25 cellular contexts compared by ENCODE assay signal in genomic region chr2:74413001-74413698, GRCh38. TPM values are rescaled to one million over a fixed set of nuclear protein-coding genes. Genes with fewer than 3 reads are reported as not detected.
DNase-seq lines count a peak whose midpoint lies in the region; ATAC-seq, FAIRE-seq and TF ChIP-seq lines count a peak whose summit lies in the region.
"Had no signal": no experiment of that assay in that cellular context is flagged by ENCODE, and none has a peak within 500 bp of the region (broad histone marks: within the 10 kb centered on the region; RNA-seq: fewer than 3 reads in every experiment).

No MANE protein-coding gene starts in this region.

- H3K27me3 Mint-ChIP-seq in activated naive CD4-positive, alpha-beta T cell treated with anti-CD3 and anti-CD28 coated beads, Interleukin-2, amount 50 U/mL, for 24 hours: no peaks in the 10 kb centered on the region
- no peaks in the 10 kb centered on the region for H3K27me3 Mint-ChIP-seq in activated naive CD4-positive, alpha-beta T cell treated with anti-CD3 and anti-CD28 coated beads for 36 hours (ENCODE audit: low read depth)

- FAIRE-seq in GM12878 (lab: Jason Lieb, UNC): no peak
- FAIRE-seq: A204.1 had no signal

- H3K36me3 ChIP-seq in GM12878 (ENCODE audit: control insufficient read depth in 2 of 2, insufficient read depth in 2 of 2, low read length in 1 of 2): no peaks in the 10 kb centered on the region
- H3K36me3 ChIP-seq in liver (ENCODE audit: control insufficient read depth in 4 of 4, insufficient read depth in 3 of 4, low read depth in 1 of 4, low read length in 3 of 4): no peaks in the 10 kb centered on the region
- H3K36me3 ChIP-seq in sigmoid colon: no peaks in the 10 kb centered on the region
- H3K36me3 ChIP-seq: adrenal gland, cardiac muscle cell, heart left ventricle, MG63, transverse colon had no signal

- H3K27ac ChIP-seq in GM12878 (ENCODE audit: control insufficient read depth, insufficient read depth) (no peak overlapping the region), liver (ENCODE audit: low read depth in 1 of 2, low read length in 2 of 2) (no peak overlapping the region), sigmoid colon (no peak overlapping the region)
- H3K27ac ChIP-seq: adrenal gland, C4-2B, cardiac muscle cell, heart left ventricle, transverse colon had no signal

- no peak overlapping the region for H3K4me3 ChIP-seq in GM12878
- no peak overlapping the region for H3K4me3 ChIP-seq in liver (ENCODE audit: low read depth in 1 of 3, low read length in 3 of 3)
- no peak overlapping the region for H3K4me3 ChIP-seq in sigmoid colon
- H3K4me3 ChIP-seq: adrenal gland, cardiac muscle cell, MG63, transverse colon had no signal

- H3K9ac ChIP-seq in GM12878 (ENCODE audit: control insufficient read depth, insufficient read depth, low read length): no peak overlapping the region
- no peak overlapping the region for H3K9ac ChIP-seq in liver (ENCODE audit: low read depth in 1 of 2, low read length in 2 of 2)

- WGBS in GM12878 (ENCODE audit: insufficient coverage, insufficient replicate concordance, low lambda C conversion rate, missing lambda C conversion rate): 94% methylated on average over 8 of the region's 8 CpGs
- 45% methylated on average over 8 of the region's 8 CpGs for WGBS in liver
- 36 to 65% methylated on average over 8 of the region's 8 CpGs for WGBS in sigmoid colon, 2 donors

- TF ChIP-seq CTCF in GM12878 (IDR thresholded peaks at IDR 0.05 in 2 of 3, conservative IDR thresholded peaks at IDR 0.05 in 1 of 3; ENCODE audit: control insufficient read depth in 2 of 3, extremely low read depth in 1 of 3, insufficient read depth in 1 of 3, low read depth in 3 of 3, low read length in 3 of 3): no peak
- no peak for TF ChIP-seq CTCF in liver (IDR thresholded peaks at IDR 0.05; ENCODE audit: low read depth, low read length, missing input control)
- TF ChIP-seq CTCF in sigmoid colon (IDR thresholded peaks at IDR 0.05): no peak

- SMC1A ChIA-PET in GM12878 (lab: Charles Lee; ENCODE audit: uncharacterized antibody, unreplicated experiment): interaction anchor here (0.7 kb wide), 1 partner anchor 160 kb away, joined by 3 read pairs; no protein-coding TSS in a partner anchor

- H3K27ac Mint-ChIP-seq in activated naive CD4-positive, alpha-beta T cell treated with anti-CD3 and anti-CD28 coated beads, Interleukin-2, amount 50 U/mL, for 24 hours: no peak overlapping the region
- H3K27ac Mint-ChIP-seq in activated naive CD4-positive, alpha-beta T cell treated with anti-CD3 and anti-CD28 coated beads for 36 hours: no peak overlapping the region
- peak overlapping the region; percentile 11 for H3K27ac Mint-ChIP-seq in stimulated activated effector memory CD8-positive, alpha-beta T cell treated with anti-CD3 and anti-CD28 coated beads, Interleukin-12 subunit alpha, Interleukin-12 subunit beta, amount 100 ng/mL, for 72 hours
- H3K27ac Mint-ChIP-seq: activated CD8-positive, alpha-beta T cell treated with anti-CD3 and anti-CD28 coated beads, Interleukin-2, amount 10 ng/mL, durations not matched to agents 7 days and 5 days; T-helper 17 cell had no signal

- POLR2A ChIA-PET in GM12878 (lab: Charles Lee): interaction anchor here (0.6 kb wide), 1 partner anchor 118 kb away, joined by 3 read pairs; no protein-coding TSS in a partner anchor

- peak overlapping the region; percentile 42; the same call in 1 of the 2 replicates for H2AFZ ChIP-seq in GM12878 (ENCODE audit: control insufficient read depth, low read depth, low read length)

- peak overlapping the region; percentile 57 for H3K4me3 Mint-ChIP-seq in activated naive CD4-positive, alpha-beta T cell treated with anti-CD3 and anti-CD28 coated beads, Interleukin-2, amount 50 U/mL, for 24 hours
- H3K4me3 Mint-ChIP-seq in activated naive CD4-positive, alpha-beta T cell treated with anti-CD3 and anti-CD28 coated beads for 36 hours: no peak overlapping the region
- no peak overlapping the region for H3K4me3 Mint-ChIP-seq in stimulated activated effector memory CD8-positive, alpha-beta T cell treated with anti-CD3 and anti-CD28 coated beads, Interleukin-12 subunit alpha, Interleukin-12 subunit beta, amount 100 ng/mL, for 72 hours
- H3K4me3 Mint-ChIP-seq: activated CD8-positive, alpha-beta T cell treated with anti-CD3 and anti-CD28 coated beads, Interleukin-2, amount 10 ng/mL, durations not matched to agents 7 days and 5 days; T-helper 17 cell had no signal

- H3K27me3 ChIP-seq in GM12878 (replicated peaks in 1 of 2; ENCODE audit: control insufficient read depth in 2 of 2, insufficient read depth in 2 of 2, low read length in 1 of 2) (no peaks in the 10 kb centered on the region), liver (ENCODE audit: control insufficient read depth in 4 of 4, insufficient read depth in 4 of 4, low read length in 3 of 4) (peaks cover 0 to 7% (median 0%) of the 10 kb centered on the region in 4 donors), sigmoid colon (no peaks in the 10 kb centered on the region)
- H3K27me3 ChIP-seq: cardiac muscle cell, heart left ventricle, MG63, transverse colon had no signal

- H3K4me1 ChIP-seq in GM12878 (ENCODE audit: control insufficient read depth, insufficient read depth, low read length) (peaks cover 32% of the 10 kb centered on the region), liver (ENCODE audit: control insufficient read depth in 4 of 4, insufficient read depth in 4 of 4, low read length in 3 of 4) (peaks cover 0 to 13% (median 11%) of the 10 kb centered on the region in 4 donors), sigmoid colon (peaks cover 0 to 20% (median 19%) of the 10 kb centered on the region in 4 donors)

- TF ChIP-seq POLR2A in GM12878 (IDR thresholded peaks at IDR 0.05; ENCODE audit: low read depth, low read length) (no peak), sigmoid colon (IDR thresholded peaks at IDR 0.05) (no peak)

- CTCF ChIA-PET in activated naive CD4-positive, alpha-beta T cell treated with anti-CD3 and anti-CD28 coated beads for 36 hours (lab: Charles Lee): interaction anchor here (1.3 to 2.7 kb wide), 2 partner anchors 9 to 22 kb away, joined by 3 to 12 read pairs; no protein-coding TSS in a partner anchor
- CTCF ChIA-PET in GM12878 (lab: Yijun Ruan, JAX): interaction anchor here (0.9 to 1.6 kb wide), 6 partner anchors 21 to 175 kb away, joined by 3 to 4 read pairs (median 3); no protein-coding TSS in a partner anchor

- H4K20me1 ChIP-seq in GM12878 (ENCODE audit: control insufficient read depth, insufficient read depth): no peaks in the 10 kb centered on the region

- H3K4me2 ChIP-seq in GM12878 (ENCODE audit: control insufficient read depth, insufficient read depth): no peak overlapping the region

- no peak for DNase-seq in activated naive CD4-positive, alpha-beta T cell treated with anti-CD3 and anti-CD28 coated beads for 36 hours
- no peak for DNase-seq in GM12878 (ENCODE audit: low read depth, low spot score)
- DNase-seq in stimulated activated effector memory CD8-positive, alpha-beta T cell treated with anti-CD3 and anti-CD28 coated beads, Interleukin-12 subunit alpha, Interleukin-12 subunit beta, amount 100 ng/mL, for 72 hours (ENCODE audit: low spot score in 2 of 2): no peak
- DNase-seq in sigmoid colon: no peak
- DNase-seq: activated CD4-positive, CD25-positive, alpha-beta regulatory T cell; activated CD8-positive, alpha-beta T cell treated with anti-CD3 and anti-CD28 coated beads, Interleukin-2, amount 10 ng/mL, durations not matched to agents 7 days and 5 days; adrenal gland; DMS53; heart left ventricle; mesendoderm; MG63; NCI-H1930; NCI-H446; retina; stimulated activated CD4-positive, alpha-beta T cell treated with anti-CD3 and anti-CD28 coated beads, Interleukin-15, amount 100 ng/mL, for 24 hours; stimulated activated naive CD4-positive, alpha-beta T cell; T-helper 17 cell; transverse colon had no signal

- no peak for ATAC-seq in GM12878
- no peak for ATAC-seq in stimulated activated effector memory CD8-positive, alpha-beta T cell treated with anti-CD3 and anti-CD28 coated beads, Interleukin-12 subunit alpha, Interleukin-12 subunit beta, amount 100 ng/mL, for 72 hours
- no peak for ATAC-seq in HG03378 (IDR thresholded peaks at IDR 0.05; ENCODE audit: unreplicated experiment)
- ATAC-seq in HG03521 (IDR thresholded peaks at IDR 0.05; ENCODE audit: unreplicated experiment): no peak
- ATAC-seq: activated CD8-positive, alpha-beta T cell treated with anti-CD3 and anti-CD28 coated beads, Interleukin-2, amount 10 ng/mL, durations not matched to agents 7 days and 5 days; heart left ventricle; T-helper 17 cell had no signal

- no peaks in the 10 kb centered on the region for H3K9me3 ChIP-seq in GM12878 (replicated peaks; ENCODE audit: control insufficient read depth, insufficient read depth, low read length)
- H3K9me3 ChIP-seq in liver (ENCODE audit: control insufficient read depth in 4 of 4, low read length in 3 of 4): no peaks in the 10 kb centered on the region
- no peaks in the 10 kb centered on the region for H3K9me3 ChIP-seq in sigmoid colon
- H3K9me3 ChIP-seq: adrenal gland, heart left ventricle, MG63, transverse colon had no signal

- TF ChIP-seq RAD21 in GM12878 (IDR thresholded peaks at IDR 0.05; ENCODE audit: insufficient read depth, low read depth, low read length) (no peak), liver (IDR thresholded peaks at IDR 0.05) (peak in 1 of 2 donors; percentile 36)

- no TSS peak for BruUV-seq in GM12878 (replicated peaks; lab: Mats Ljungman, UMichigan)

- H3K79me2 ChIP-seq in GM12878 (ENCODE audit: control insufficient read depth, insufficient read depth, low read length): no peaks in the 10 kb centered on the region

- no peaks in the 10 kb centered on the region for H3K9me3 Mint-ChIP-seq in activated naive CD4-positive, alpha-beta T cell treated with anti-CD3 and anti-CD28 coated beads, Interleukin-2, amount 50 U/mL, for 24 hours
- H3K9me3 Mint-ChIP-seq in activated naive CD4-positive, alpha-beta T cell treated with anti-CD3 and anti-CD28 coated beads for 36 hours: no peaks in the 10 kb centered on the region
- no peaks in the 10 kb centered on the region for H3K9me3 Mint-ChIP-seq in stimulated activated effector memory CD8-positive, alpha-beta T cell treated with anti-CD3 and anti-CD28 coated beads, Interleukin-12 subunit alpha, Interleukin-12 subunit beta, amount 100 ng/mL, for 72 hours

- RAD21 ChIA-PET in GM12878 (lab: Charles Lee; ENCODE audit: unreplicated experiment): no interaction called here

- peaks cover 22% of the 10 kb centered on the region for H3K4me1 Mint-ChIP-seq in activated naive CD4-positive, alpha-beta T cell treated with anti-CD3 and anti-CD28 coated beads, Interleukin-2, amount 50 U/mL, for 24 hours
- peaks cover 10% of the 10 kb centered on the region for H3K4me1 Mint-ChIP-seq in activated naive CD4-positive, alpha-beta T cell treated with anti-CD3 and anti-CD28 coated beads for 36 hours (ENCODE audit: low read depth)
- no peaks in the 10 kb centered on the region for H3K4me1 Mint-ChIP-seq in stimulated activated effector memory CD8-positive, alpha-beta T cell treated with anti-CD3 and anti-CD28 coated beads, Interleukin-12 subunit alpha, Interleukin-12 subunit beta, amount 100 ng/mL, for 72 hours

- in situ Hi-C loops in GM12878 (cut with MboI): no loop called here

- H3K36me3 Mint-ChIP-seq in activated naive CD4-positive, alpha-beta T cell treated with anti-CD3 and anti-CD28 coated beads, Interleukin-2, amount 50 U/mL, for 24 hours: no peaks in the 10 kb centered on the region
- no peaks in the 10 kb centered on the region for H3K36me3 Mint-ChIP-seq in activated naive CD4-positive, alpha-beta T cell treated with anti-CD3 and anti-CD28 coated beads for 36 hours (ENCODE audit: low read depth)
- no peaks in the 10 kb centered on the region for H3K36me3 Mint-ChIP-seq in stimulated activated effector memory CD8-positive, alpha-beta T cell treated with anti-CD3 and anti-CD28 coated beads, Interleukin-12 subunit alpha, Interleukin-12 subunit beta, amount 100 ng/mL, for 72 hours

- TF ChIP-seq EP300 in GM12878 (IDR thresholded peaks at IDR 0.05; ENCODE audit: borderline replicate concordance in 1 of 2, control insufficient read depth in 1 of 2, low read depth in 2 of 2, low read length in 2 of 2): no peak
- no peak for TF ChIP-seq EP300 in sigmoid colon (IDR thresholded peaks at IDR 0.05)

- intact Hi-C loops in activated naive CD4-positive, alpha-beta T cell treated with anti-CD3 and anti-CD28 coated beads for 36 hours (cut with micrococcal nuclease): no loop called here
- intact Hi-C loops in GM12878 (cut with micrococcal nuclease; ENCODE audit: unreplicated experiment) (no loop called here), sigmoid colon (cut with DNase I) (no loop called here)

RNA-seq across cellular contexts. Expression of gene C2orf81, which starts 8.3 kb away (rescaled TPM):
- total RNA-seq in activated naive CD4-positive, alpha-beta T cell treated with anti-CD3 and anti-CD28 coated beads for 36 hours: 1 to 10 TPM; 2.6 to 3.4 TPM
- 3.2 and 4.9 TPM in 2 replicates for total RNA-seq in GM12878 (2013; cell fraction: nucleolus; rRNA removed)
- total RNA-seq in GM12878 (2014; rRNA removed) (3.7 and 4.4 TPM in 2 replicates), GM12878 (2014; rRNA removed; fragmentation: Illumina TruSeq; extraction: Trizol) (1.3 and 2.0 TPM in 2 replicates), GM12878 (2021) (9.5 and 9.8 TPM in 2 replicates), liver (under 1 TPM; 0.08 to 0.23 TPM), sigmoid colon (1 to 10 TPM in 3 of 4 donors, not detected in 1; 1.4 to 2.2 (median 2.0) TPM)
- polyA plus RNA-seq in GM12878 (2011; ENCODE audit: low read depth): 1.8 TPM
- polyA plus RNA-seq in GM12878 (2011; rRNA removed) (0.81 and 1.1 TPM in 2 replicates), GM12878 (2014; fragmentation: Illumina TruSeq; extraction: Trizol) (0.57 and 1.7 TPM in 2 replicates), GM12878 (2014; fragmentation: Nextera tagmentation; extraction: Ambion mirVana) (under 1 TPM; 0.10 to 0.27 TPM), GM12878 (2014; rRNA removed) (4.8 and 6.3 TPM in 2 replicates), GM12878 (2016; fragmentation: Nextera tagmentation; extraction: Ambion mirVana) (1 to 10 TPM; 3.3 to 3.5 TPM), liver (under 1 TPM; 0.35 to 0.44 TPM), sigmoid colon (1 to 10 TPM in 2 of 3 donors, under 1 TPM in 1; 0.46 to 2.0 (median 1.8) TPM)
- polyA plus RNA-seq in GM12878 (2011; cell fraction: cytosol; rRNA removed): 2.4 and 2.5 TPM in 2 replicates
- 2.6 and 3.7 TPM in 2 replicates for polyA plus RNA-seq in GM12878 (2011; cell fraction: nucleus; rRNA removed)
- polyA plus RNA-seq in GM12878 (2012): 4.2 and 5.5 TPM in 2 replicates
- 0.66 and 2.6 TPM in 2 replicates for polyA minus RNA-seq in GM12878 (2011; rRNA and poly(A)+ RNA removed)
- 1.0 and 1.6 TPM in 2 replicates for polyA minus RNA-seq in GM12878 (2011; cell fraction: cytosol; rRNA and poly(A)+ RNA removed)
- 0.73 and 1.7 TPM in 2 replicates for polyA minus RNA-seq in GM12878 (2011; cell fraction: nucleus; rRNA and poly(A)+ RNA removed)

RNA-seq across cellular contexts. Expression of gene WDR54, which starts 8.4 kb away (rescaled TPM):
- 10 to 100 TPM; 67.2 to 70.8 TPM for total RNA-seq in activated naive CD4-positive, alpha-beta T cell treated with anti-CD3 and anti-CD28 coated beads for 36 hours
- 58.9 and 61.5 TPM in 2 replicates for total RNA-seq in GM12878 (2013; cell fraction: nucleolus; rRNA removed)
- total RNA-seq in GM12878 (2014; rRNA removed): 71.8 and 77.1 TPM in 2 replicates
- total RNA-seq in GM12878 (2014; rRNA removed; fragmentation: Illumina TruSeq; extraction: Trizol): 38.2 and 39.0 TPM in 2 replicates
- total RNA-seq in GM12878 (2021): 64.8 and 66.0 TPM in 2 replicates
- polyA plus RNA-seq in GM12878 (2011; ENCODE audit: low read depth): 64.2 TPM
- polyA plus RNA-seq in GM12878 (2011; rRNA removed): 72.2 and 116 TPM in 2 replicates
- polyA plus RNA-seq in GM12878 (2011; cell fraction: cytosol; rRNA removed): 215 and 228 TPM in 2 replicates
- 204 and 286 TPM in 2 replicates for polyA plus RNA-seq in GM12878 (2011; cell fraction: nucleus; rRNA removed)
- polyA plus RNA-seq in GM12878 (2012): 92.9 and 130 TPM in 2 replicates
- polyA plus RNA-seq in GM12878 (2014; fragmentation: Illumina TruSeq; extraction: Trizol): 22.3 and 43.0 TPM in 2 replicates
- polyA plus RNA-seq in GM12878 (2014; fragmentation: Nextera tagmentation; extraction: Ambion mirVana): 10 to 100 TPM; 88.7 to 89.5 TPM
- 80.8 and 90.9 TPM in 2 replicates for polyA plus RNA-seq in GM12878 (2014; rRNA removed)
- polyA plus RNA-seq in GM12878 (2016; fragmentation: Nextera tagmentation; extraction: Ambion mirVana): 100 to 1,000 TPM; 104 to 116 TPM
- polyA minus RNA-seq in GM12878 (2011; rRNA and poly(A)+ RNA removed): 151 and 248 TPM in 2 replicates
- polyA minus RNA-seq in GM12878 (2011; cell fraction: cytosol; rRNA and poly(A)+ RNA removed): 50.4 and 56.4 TPM in 2 replicates
- polyA minus RNA-seq in GM12878 (2011; cell fraction: nucleus; rRNA and poly(A)+ RNA removed): 41.8 and 61.0 TPM in 2 replicates
- total RNA-seq in liver: 1 to 10 TPM; 1.7 to 4.2 TPM
- 1 to 10 TPM; 3.0 to 3.2 TPM for polyA plus RNA-seq in liver
- total RNA-seq in sigmoid colon: 10 to 100 TPM in 2 of 4 donors, 1 to 10 TPM in 2; 7.5 to 13.3 (median 9.8) TPM
- 10 to 100 TPM in 1 of 3 donors, 1 to 10 TPM in 2; 3.0 to 13.6 (median 3.2) TPM for polyA plus RNA-seq in sigmoid colon

RNA-seq across cellular contexts. Expression of gene RTKN, which starts 28.6 kb away (rescaled TPM):
- total RNA-seq in activated naive CD4-positive, alpha-beta T cell treated with anti-CD3 and anti-CD28 coated beads for 36 hours: 1 to 10 TPM in 1 of 2 experiments, under 1 TPM in 1; 0.95 to 1.6 TPM
- total RNA-seq in GM12878 (2013; cell fraction: nucleolus; rRNA removed): 22.6 and 24.7 TPM in 2 replicates
- total RNA-seq in GM12878 (2014; rRNA removed) (8.7 and 9.4 TPM in 2 replicates), GM12878 (2014; rRNA removed; fragmentation: Illumina TruSeq; extraction: Trizol) (4.0 and 5.4 TPM in 2 replicates), GM12878 (2021) (11.9 and 12.3 TPM in 2 replicates), liver (10 to 100 TPM; 27.8 to 98.0 TPM), sigmoid colon (10 to 100 TPM; 13.5 to 20.0 (median 17.0) TPM)
- 3.7 TPM for polyA plus RNA-seq in GM12878 (2011; ENCODE audit: low read depth)
- polyA plus RNA-seq in GM12878 (2011; rRNA removed) (1.8 and 3.2 TPM in 2 replicates), GM12878 (2014; fragmentation: Illumina TruSeq; extraction: Trizol) (2.8 and 6.0 TPM in 2 replicates), GM12878 (2014; fragmentation: Nextera tagmentation; extraction: Ambion mirVana) (under 1 TPM; 0.50 to 0.91 TPM), GM12878 (2014; rRNA removed) (12.3 and 16.1 TPM in 2 replicates), GM12878 (2016; fragmentation: Nextera tagmentation; extraction: Ambion mirVana) (1 to 10 TPM; 4.8 to 5.3 TPM), liver (10 to 100 TPM; 54.4 to 91.7 TPM), sigmoid colon (10 to 100 TPM; 15.0 to 44.6 (median 16.2) TPM)
- polyA plus RNA-seq in GM12878 (2011; cell fraction: cytosol; rRNA removed): 2.9 and 4.0 TPM in 2 replicates
- polyA plus RNA-seq in GM12878 (2011; cell fraction: nucleus; rRNA removed): 14.3 and 20.0 TPM in 2 replicates
- 6.4 and 7.4 TPM in 2 replicates for polyA plus RNA-seq in GM12878 (2012)
- polyA minus RNA-seq in GM12878 (2011; rRNA and poly(A)+ RNA removed): 3.5 and 5.3 TPM in 2 replicates
- polyA minus RNA-seq in GM12878 (2011; cell fraction: cytosol; rRNA and poly(A)+ RNA removed): 2.0 and 2.1 TPM in 2 replicates
- 6.4 and 8.7 TPM in 2 replicates for polyA minus RNA-seq in GM12878 (2011; cell fraction: nucleus; rRNA and poly(A)+ RNA removed)

RNA-seq across cellular contexts. Expression of gene DCTN1, which starts 33.0 kb away (rescaled TPM):
- total RNA-seq in activated naive CD4-positive, alpha-beta T cell treated with anti-CD3 and anti-CD28 coated beads for 36 hours: 10 to 100 TPM; 54.0 to 61.7 TPM
- total RNA-seq in GM12878 (2013; cell fraction: nucleolus; rRNA removed): 70.8 and 76.5 TPM in 2 replicates
- 69.5 and 87.1 TPM in 2 replicates for total RNA-seq in GM12878 (2014; rRNA removed)
- 57.1 and 64.5 TPM in 2 replicates for total RNA-seq in GM12878 (2014; rRNA removed; fragmentation: Illumina TruSeq; extraction: Trizol)
- 108 and 109 TPM in 2 replicates for total RNA-seq in GM12878 (2021)
- polyA plus RNA-seq in GM12878 (2011; ENCODE audit: low read depth): 30.4 TPM
- 36.0 and 49.5 TPM in 2 replicates for polyA plus RNA-seq in GM12878 (2011; rRNA removed)
- polyA plus RNA-seq in GM12878 (2011; cell fraction: cytosol; rRNA removed): 64.3 and 72.8 TPM in 2 replicates
- polyA plus RNA-seq in GM12878 (2011; cell fraction: nucleus; rRNA removed): 114 and 145 TPM in 2 replicates
- 56.2 and 64.6 TPM in 2 replicates for polyA plus RNA-seq in GM12878 (2012)
- polyA plus RNA-seq in GM12878 (2014; fragmentation: Illumina TruSeq; extraction: Trizol): 26.7 and 64.1 TPM in 2 replicates
- 10 to 100 TPM; 44.1 to 55.6 TPM for polyA plus RNA-seq in GM12878 (2014; fragmentation: Nextera tagmentation; extraction: Ambion mirVana)
- polyA plus RNA-seq in GM12878 (2014; rRNA removed): 65.1 and 81.9 TPM in 2 replicates
- 100 to 1,000 TPM; 113 to 116 TPM for polyA plus RNA-seq in GM12878 (2016; fragmentation: Nextera tagmentation; extraction: Ambion mirVana)
- polyA minus RNA-seq in GM12878 (2011; rRNA and poly(A)+ RNA removed): 91.9 and 114 TPM in 2 replicates
- 38.2 and 47.2 TPM in 2 replicates for polyA minus RNA-seq in GM12878 (2011; cell fraction: cytosol; rRNA and poly(A)+ RNA removed)
- polyA minus RNA-seq in GM12878 (2011; cell fraction: nucleus; rRNA and poly(A)+ RNA removed): 32.4 and 56.3 TPM in 2 replicates
- total RNA-seq in liver: 10 to 100 TPM; 34.8 to 40.9 TPM
- polyA plus RNA-seq in liver: 10 to 100 TPM; 29.7 to 32.1 TPM
- total RNA-seq in sigmoid colon: 100 to 1,000 TPM in 3 of 4 donors, 10 to 100 TPM in 1; 99.2 to 137 (median 107) TPM
- 10 to 100 TPM; 67.3 to 93.2 (median 69.4) TPM for polyA plus RNA-seq in sigmoid colon

RNA-seq across cellular contexts. Expression of gene INO80B, which starts 41.7 kb away (rescaled TPM):
- 10 to 100 TPM; 26.5 to 28.3 TPM for total RNA-seq in activated naive CD4-positive, alpha-beta T cell treated with anti-CD3 and anti-CD28 coated beads for 36 hours
- 54.1 and 56.3 TPM in 2 replicates for total RNA-seq in GM12878 (2013; cell fraction: nucleolus; rRNA removed)
- total RNA-seq in GM12878 (2014; rRNA removed): 14.8 and 16.5 TPM in 2 replicates
- 11.0 and 11.2 TPM in 2 replicates for total RNA-seq in GM12878 (2014; rRNA removed; fragmentation: Illumina TruSeq; extraction: Trizol)
- total RNA-seq in GM12878 (2021): 26.7 and 26.9 TPM in 2 replicates
- 6.3 TPM for polyA plus RNA-seq in GM12878 (2011; ENCODE audit: low read depth)
- polyA plus RNA-seq in GM12878 (2011; rRNA removed): 11.3 and 14.8 TPM in 2 replicates
- 8.0 and 8.9 TPM in 2 replicates for polyA plus RNA-seq in GM12878 (2011; cell fraction: cytosol; rRNA removed)
- polyA plus RNA-seq in GM12878 (2011; cell fraction: nucleus; rRNA removed): 70.4 and 72.7 TPM in 2 replicates
- 21.6 and 22.4 TPM in 2 replicates for polyA plus RNA-seq in GM12878 (2012)
- polyA plus RNA-seq in GM12878 (2014; fragmentation: Illumina TruSeq; extraction: Trizol): 13.7 and 15.0 TPM in 2 replicates
- 1 to 10 TPM; 1.3 to 1.8 TPM for polyA plus RNA-seq in GM12878 (2014; fragmentation: Nextera tagmentation; extraction: Ambion mirVana)
- polyA plus RNA-seq in GM12878 (2014; rRNA removed): 16.7 and 21.3 TPM in 2 replicates
- polyA plus RNA-seq in GM12878 (2016; fragmentation: Nextera tagmentation; extraction: Ambion mirVana): 1 to 10 TPM; 5.0 to 6.7 TPM
- polyA minus RNA-seq in GM12878 (2011; rRNA and poly(A)+ RNA removed): 4.7 and 5.7 TPM in 2 replicates
- polyA minus RNA-seq in GM12878 (2011; cell fraction: cytosol; rRNA and poly(A)+ RNA removed): 2.4 TPM in 1 of 2 replicates, not detected in the other
- 14.5 and 26.4 TPM in 2 replicates for polyA minus RNA-seq in GM12878 (2011; cell fraction: nucleus; rRNA and poly(A)+ RNA removed)
- total RNA-seq in liver: 10 to 100 TPM in 1 of 2 donors, 1 to 10 TPM in 1; 7.0 to 14.8 TPM
- 10 to 100 TPM in 1 of 2 donors, 1 to 10 TPM in 1; 2.7 to 14.0 TPM for polyA plus RNA-seq in liver
- 10 to 100 TPM in 2 of 4 donors, 1 to 10 TPM in 2; 7.5 to 41.8 (median 15.0) TPM for total RNA-seq in sigmoid colon
- polyA plus RNA-seq in sigmoid colon: 10 to 100 TPM; 12.9 to 36.9 (median 19.2) TPM
